14 cellular contexts compared by ENCODE assay signal in the genomic region with DNA sequence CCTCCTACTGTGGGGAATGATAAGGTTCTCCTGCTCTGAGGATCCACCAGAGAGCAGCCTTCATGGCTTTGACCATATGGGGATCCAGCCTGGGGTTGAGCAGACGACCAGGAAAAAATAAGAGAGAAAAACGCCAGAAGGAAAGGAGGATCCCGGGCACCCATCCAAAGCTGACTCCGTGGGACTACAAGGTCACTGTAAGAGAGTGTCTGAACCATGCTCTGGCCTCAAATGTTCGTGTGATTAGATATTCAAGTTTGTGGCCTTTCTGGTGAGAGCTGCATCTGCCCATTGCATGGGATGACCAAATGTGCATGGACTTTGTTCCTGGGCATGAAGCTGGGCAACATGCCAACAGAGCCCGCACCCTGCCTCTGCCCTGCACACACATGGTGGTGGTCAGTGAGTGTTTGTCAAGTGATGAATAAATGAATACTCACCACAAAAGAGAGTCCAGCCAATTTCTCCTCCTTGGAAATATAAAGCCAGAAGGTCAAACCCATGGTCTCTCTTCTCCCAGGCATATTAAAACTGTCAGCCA.
DNase-seq lines count a peak whose midpoint lies in the region; ATAC-seq and TF ChIP-seq lines count a peak whose summit lies in the region.
"Had no signal": no experiment of that assay in that cellular context is flagged by ENCODE, and none has a peak within 500 bp of the region (broad histone marks: within the 10 kb centered on the region; RNA-seq: fewer than 3 reads in every experiment).

No MANE protein-coding gene starts in this region.

- peak overlapping the region; percentile 52 for H3K27ac ChIP-seq in left ventricle myocardium inferior (replicated peaks)
- H3K27ac ChIP-seq in heart left ventricle = peak overlapping the region in 3 of 12 donors; percentile 17 to 53 (median 47)
- H3K27ac ChIP-seq in SK-N-MC = peak overlapping the region; percentile 92; the same call in 1 of the 2 replicates
- H3K27ac ChIP-seq in esophagus squamous epithelium = peak overlapping the region in 3 of 4 donors; percentile 20 to 65 (median 41)
- no peak overlapping the region for H3K27ac ChIP-seq in testis
- H3K27ac ChIP-seq: HL-60, WERI-Rb-1 had no signal

- no peak overlapping the region for H3K4me3 ChIP-seq in left ventricle myocardium inferior
- H3K4me3 ChIP-seq in heart left ventricle = no peak overlapping the region
- no peak overlapping the region for H3K4me3 ChIP-seq in SK-N-MC
- no peak overlapping the region for H3K4me3 ChIP-seq in esophagus squamous epithelium
- H3K4me3 ChIP-seq in testis = no peak overlapping the region
- H3K4me3 ChIP-seq: Peyer's patch had no signal

- ATAC-seq in heart left ventricle (no peak), GM21390 (IDR thresholded peaks at IDR 0.05; ENCODE audit: unreplicated experiment) (no peak), HG02798 (IDR thresholded peaks at IDR 0.05; ENCODE audit: poor library complexity, unreplicated experiment) (no peak)

- H3K36me3 ChIP-seq in left ventricle myocardium inferior (no peaks in the 10 kb centered on the region), heart left ventricle (no peaks in the 10 kb centered on the region), SK-N-MC (ENCODE audit: insufficient read depth, low read length) (no peaks in the 10 kb centered on the region), esophagus squamous epithelium (no peaks in the 10 kb centered on the region), testis (ENCODE audit: low read depth, missing control alignments) (no peaks in the 10 kb centered on the region)
- H3K36me3 ChIP-seq: Peyer's patch, WERI-Rb-1 had no signal

- H3K9ac ChIP-seq in SK-N-MC (ENCODE audit: insufficient read length) = no peak overlapping the region

- intact Hi-C loops in left ventricle myocardium inferior (cut with micrococcal nuclease) (no loop called here), heart left ventricle (cut with DNase I) (loop anchor here in 2 of 10 donors (5.0 to 10.0 kb wide), 3 partner anchors 238 to 268 kb away; no protein-coding TSS in a partner anchor), esophagus squamous epithelium (cut with DNase I) (no loop called here), testis (cut with DNase I; ENCODE audit: low total_unique reads) (no loop called here)

- TF ChIP-seq CTCF in left ventricle myocardium inferior (IDR thresholded peaks at IDR 0.05; ENCODE audit: borderline replicate concordance) (no peak), heart left ventricle (IDR thresholded peaks at IDR 0.05) (no peak), esophagus squamous epithelium (IDR thresholded peaks at IDR 0.05) (no peak), testis (IDR thresholded peaks at IDR 0.05) (no peak)

- H3K9me3 ChIP-seq in left ventricle myocardium inferior (replicated peaks) (no peaks in the 10 kb centered on the region), heart left ventricle (no peaks in the 10 kb centered on the region), SK-N-MC (ENCODE audit: low read depth, low read length) (no peaks in the 10 kb centered on the region), esophagus squamous epithelium (no peaks in the 10 kb centered on the region), testis (no peaks in the 10 kb centered on the region)
- H3K9me3 ChIP-seq: Peyer's patch had no signal

- no peaks in the 10 kb centered on the region for H3K27me3 ChIP-seq in left ventricle myocardium inferior (ENCODE audit: low read depth)
- no peaks in the 10 kb centered on the region for H3K27me3 ChIP-seq in heart left ventricle
- no peaks in the 10 kb centered on the region for H3K27me3 ChIP-seq in esophagus squamous epithelium
- no peaks in the 10 kb centered on the region for H3K27me3 ChIP-seq in testis
- H3K27me3 ChIP-seq: Peyer's patch had no signal

- TF ChIP-seq POLR2A in heart left ventricle (IDR thresholded peaks at IDR 0.05) (no peak), esophagus squamous epithelium (IDR thresholded peaks at IDR 0.05) (no peak), testis (IDR thresholded peaks at IDR 0.05) (no peak)

- 39 to 55% (median 43%) methylated on average over 6 of the region's 6 CpGs for WGBS in heart left ventricle, 4 donors
- 29 to 44% methylated on average over 6 of the region's 6 CpGs for WGBS in esophagus squamous epithelium, 2 donors
- WGBS in testis, 2 donors = 20 to 44% methylated on average over 6 of the region's 6 CpGs

- DNase-seq in left ventricle myocardium inferior (no peak), heart left ventricle (no peak), SK-N-MC (ENCODE audit: low read depth, low spot score) (no peak), esophagus squamous epithelium (lab: John Stamatoyannopoulos, UW) (no peak), testis (peak; percentile 79), epidermal melanocyte (ENCODE audit: insufficient read length, low spot score) (no peak)
- DNase-seq: effector CD4-positive, alpha-beta T cell; NCI-H146; stimulated activated naive CD4-positive, alpha-beta T cell treated with Interleukin-2 at 50 U/mL for 16 hours; WERI-Rb-1 had no signal

- H3K4me1 ChIP-seq in left ventricle myocardium inferior (peaks cover 72% of the 10 kb centered on the region), heart left ventricle (peaks cover 5 to 61% (median 38%) of the 10 kb centered on the region in 12 donors), esophagus squamous epithelium (peaks cover 5 to 56% (median 25%) of the 10 kb centered on the region in 3 donors), testis (peaks cover 9% of the 10 kb centered on the region)

Comparison
In these comparisons a context has a peak if more than half of its experiments do, and no peak if none do; other contexts are left out.
1. H3K27ac ChIP-seq: peak in left ventricle myocardium inferior (single experiment), SK-N-MC (single experiment) and esophagus squamous epithelium (3 of 4); none in testis (0 of 2).